ENCODE assay signal across 14 cellular contexts in the genomic region with DNA sequence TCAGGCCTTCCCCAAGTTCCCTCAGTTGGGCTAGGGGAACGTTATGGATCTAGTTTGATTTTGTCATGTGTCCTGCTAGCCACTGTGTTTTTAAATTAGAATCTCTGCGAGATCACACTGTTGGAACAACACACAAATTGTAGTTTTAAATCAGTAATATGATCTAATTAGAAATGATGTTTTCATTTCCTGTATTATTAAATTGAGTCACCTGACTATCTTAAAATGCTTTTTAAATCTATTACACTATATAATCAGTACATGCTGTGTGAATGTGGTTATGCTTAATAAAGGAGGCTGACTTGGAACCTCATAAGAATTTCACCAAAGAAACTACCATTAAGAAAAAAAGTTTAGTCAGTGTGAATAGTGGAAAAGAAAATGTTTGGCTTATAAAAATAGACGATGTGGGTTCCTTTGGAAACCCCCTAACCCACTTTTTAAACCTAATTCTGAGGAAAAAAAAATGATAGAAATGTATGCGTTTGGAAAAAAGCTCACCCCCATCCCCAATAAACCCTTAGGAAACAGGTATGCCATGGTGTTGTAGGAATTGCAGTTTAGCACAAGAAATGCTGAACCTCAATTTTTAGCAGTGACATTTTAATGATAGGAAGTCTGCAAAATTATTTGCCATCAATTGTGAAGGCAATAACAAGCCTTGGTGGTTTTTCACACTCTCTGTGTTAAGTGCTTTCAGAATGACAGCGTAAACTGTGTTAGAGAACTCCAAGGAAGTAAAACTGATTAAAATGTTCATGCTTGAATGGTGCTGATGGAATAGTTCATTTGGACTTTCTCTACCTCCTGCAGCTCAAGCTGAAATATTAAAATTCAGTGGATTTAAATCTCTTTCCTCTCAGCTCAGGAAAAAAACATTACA. TPM values are rescaled to one million over a fixed set of nuclear protein-coding genes. Genes with fewer than 3 reads are reported as not detected.
DNase-seq lines count a peak whose midpoint lies in the region; ATAC-seq and TF ChIP-seq lines count a peak whose summit lies in the region.
"Had no signal": no experiment of that assay in that cellular context is flagged by ENCODE, and none has a peak within 500 bp of the region (broad histone marks: within the 10 kb centered on the region; RNA-seq: fewer than 3 reads in every experiment).

No MANE protein-coding gene starts in this region.

- intact Hi-C loops in natural killer cell (cut with micrococcal nuclease) (loop anchor here (1.0 to 2.0 kb wide), 2 partner anchors 32 to 57 kb away; no protein-coding TSS in a partner anchor), mucosa of descending colon (cut with DNase I, micrococcal nuclease) (no loop called here)

- H3K4me1 ChIP-seq in mucosa of descending colon (ENCODE audit: low read depth) = no peaks in the 10 kb centered on the region

- H3K9me3 Mint-ChIP-seq in natural killer cell = no peaks in the 10 kb centered on the region
- H3K9me3 Mint-ChIP-seq: neural crest cell had no signal

- no peaks in the 10 kb centered on the region for H3K9me3 ChIP-seq in mucosa of descending colon
- H3K9me3 ChIP-seq: thoracic aorta had no signal

- peaks cover 13% of the 10 kb centered on the region for H3K36me3 Mint-ChIP-seq in natural killer cell

- H3K4me1 Mint-ChIP-seq in natural killer cell = peaks cover 77 to 85% of the 10 kb centered on the region in 2 donors

- TF ChIP-seq CTCF in natural killer cell (IDR thresholded peaks at IDR 0.05) = no peak
- TF ChIP-seq CTCF in mucosa of descending colon (IDR thresholded peaks at IDR 0.05) = no peak

- H3K36me3 ChIP-seq in mucosa of descending colon (ENCODE audit: low read depth) = no peaks in the 10 kb centered on the region
- H3K36me3 ChIP-seq: brain microvascular endothelial cell, thoracic aorta had no signal

- DNase-seq in natural killer cell (no peak), mucosa of descending colon (no peak), KG1 (lab: John Stamatoyannopoulos, UW) (no peak), NCI-H524 treated with DMSO at 0.1 percent for 48 hours (lab: John Stamatoyannopoulos, UW) (no peak)
- DNase-seq in central memory CD4-positive, alpha-beta T cell = no peak
- DNase-seq: activated CD4-positive, alpha-beta T cell treated with anti-CD3 and anti-CD28 coated beads, Interleukin-2, amount 50 U/mL, for 1 hour; brain microvascular endothelial cell; erythroblast; stimulated activated CD4-positive, alpha-beta T cell treated with anti-CD3 and anti-CD28 coated beads, Interleukin-2, amount 100 ng/mL, for 48 hours had no signal

- peak overlapping the region; percentile 78 for H3K4me3 Mint-ChIP-seq in natural killer cell

- peak overlapping the region; percentile 80 to 85 for H3K27ac Mint-ChIP-seq in natural killer cell

- H3K4me3 ChIP-seq in mucosa of descending colon = no peak overlapping the region
- H3K4me3 ChIP-seq: thoracic aorta had no signal

- no peaks in the 10 kb centered on the region for H3K27me3 Mint-ChIP-seq in natural killer cell (ENCODE audit: low read depth in 2 of 2)

- ATAC-seq in GM18868 (IDR thresholded peaks at IDR 0.05; ENCODE audit: unreplicated experiment) = peak; percentile 91
- peak; percentile 62 for ATAC-seq in GM21528 (IDR thresholded peaks at IDR 0.05; ENCODE audit: low FRiP score, unreplicated experiment)
- ATAC-seq in HG03196 (IDR thresholded peaks at IDR 0.05; ENCODE audit: unreplicated experiment) = peak; percentile 82
- peak; percentile 83 to 87 (median 86) for ATAC-seq in natural killer cell
- no peak for ATAC-seq in mucosa of descending colon

RNA-seq across cellular contexts. Expression of a gene that starts 59.0 kb away (rescaled TPM):
- 100 to 1,000 TPM; 214 to 240 (median 220) TPM for total RNA-seq in natural killer cell
- 10 to 100 TPM; 23.9 to 38.4 (median 29.8) TPM for total RNA-seq in mucosa of descending colon

Comparison
In these comparisons a context has a peak if more than half of its experiments do, and no peak if none do; other contexts are left out.
1. RNA of a gene that starts 59.0 kb away (total RNA-seq): 214 to 240 TPM in natural killer cell; 23.9 to 38.4 TPM in mucosa of descending colon; every median in the first group is over 4 times any median in the second.